15 cellular contexts compared by ENCODE assay signal in the genomic region with DNA sequence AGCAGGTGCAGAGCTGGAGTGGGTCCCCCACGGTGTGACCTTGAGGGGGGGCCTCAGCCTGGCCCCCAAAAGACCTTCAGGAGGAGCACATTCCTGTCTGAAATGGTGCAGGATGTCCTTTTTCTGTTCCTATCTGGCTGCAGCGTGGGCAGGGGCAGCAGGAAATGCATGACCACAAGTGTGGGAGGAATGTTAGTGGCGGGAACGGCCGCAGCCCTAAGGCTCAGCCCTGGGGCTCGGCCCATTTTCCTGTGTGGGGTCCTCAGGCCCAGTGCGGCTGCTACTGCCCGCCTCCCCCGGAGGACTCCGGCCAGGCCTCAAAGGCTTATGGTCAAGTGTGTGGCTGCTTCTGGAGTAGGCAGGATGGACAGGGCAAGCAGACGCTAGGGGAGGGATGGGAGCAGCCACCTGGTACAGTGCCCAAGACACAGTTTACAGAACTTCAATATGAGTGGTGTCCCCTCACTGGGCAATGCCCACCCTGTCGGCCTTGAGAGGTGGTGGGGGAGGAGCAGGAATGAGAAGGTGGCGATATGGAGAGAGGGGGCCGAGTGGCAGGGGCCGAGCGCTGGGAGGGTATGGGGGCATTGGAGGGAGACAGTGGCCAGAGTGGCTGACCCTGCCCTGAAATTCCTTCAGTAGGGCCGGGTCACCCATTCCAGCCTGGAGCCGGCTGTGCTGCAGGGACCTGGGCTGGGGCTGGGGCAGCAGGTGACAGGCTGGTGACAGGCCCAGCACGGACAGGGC.
A peak's percentile ranks its signal among the peaks of the same experiment; 100 is the strongest.
DNase-seq lines count a peak whose midpoint lies in the region; TF ChIP-seq lines count a peak whose summit lies in the region.
"Had no signal": no experiment of that assay in that cellular context is flagged by ENCODE, and none has a peak within 500 bp of the region (broad histone marks: within the 10 kb centered on the region; RNA-seq: fewer than 3 reads in every experiment).

No MANE protein-coding gene starts in this region.

- H3K4me2 ChIP-seq in neuronal stem cell (ENCODE audit: insufficient read depth, low read length, poor library complexity, severe bottlenecking): no peak overlapping the region
- H3K4me2 ChIP-seq: KMS-11 had no signal

- H2BK5ac ChIP-seq in neuronal stem cell (ENCODE audit: low read length): peak overlapping the region; percentile 33

- H3K9ac ChIP-seq in neuronal stem cell (ENCODE audit: low read depth, low read length, poor library complexity): peak overlapping the region; percentile 50
- H3K9ac ChIP-seq: KMS-11 had no signal

- H3K27me3 ChIP-seq in neuronal stem cell (ENCODE audit: control insufficient read depth in 3 of 3, insufficient read depth in 3 of 3, low read depth in 1 of 3, low read length in 3 of 3): no peaks in the 10 kb centered on the region

- H3K36me3 ChIP-seq in neuronal stem cell (replicated peaks in 1 of 2; ENCODE audit: control insufficient read depth in 2 of 2, insufficient read depth in 2 of 2, low read length in 2 of 2): no peaks in the 10 kb centered on the region

- intact Hi-C loops in posterior vena cava (cut with DNase I): loop anchor here in 1 of 2 donors (10.0 kb wide), 1 partner anchor 161 kb away; no protein-coding TSS in a partner anchor

- peak overlapping the region; percentile 57 for H2BK120ac ChIP-seq in neuronal stem cell (ENCODE audit: low read depth, low read length)

- H3K23ac ChIP-seq in neuronal stem cell (ENCODE audit: low read depth, low read length, poor library complexity): peak overlapping the region; percentile 23

- H3K27ac ChIP-seq in neuronal stem cell (replicated peaks; ENCODE audit: low read length): no peak overlapping the region
- H3K27ac ChIP-seq: KMS-11 had no signal

- H2BK15ac ChIP-seq in neuronal stem cell (ENCODE audit: low read length): peak overlapping the region; percentile 46

- H3K79me1 ChIP-seq in neuronal stem cell (ENCODE audit: low read depth, low read length): no peaks in the 10 kb centered on the region

- DNase-seq in ELR (ENCODE audit: low read depth) (peak; percentile 68), dermis blood vessel endothelial cell (peak; percentile 39), neuronal stem cell (ENCODE audit: low spot score) (no peak), NCI-H187 treated with DMSO at 0.1 percent for 48 hours (lab: John Stamatoyannopoulos, UW) (no peak), midbrain (lab: John Stamatoyannopoulos, UW) (no peak), posterior vena cava (ENCODE audit: low spot score) (no peak)
- DNase-seq in NK-92 treated with Interleukin-12 subunit alpha and Interleukin-12 subunit beta, amount 100 ng/mL, for 24 hours (lab: John Stamatoyannopoulos, UW): no peak
- DNase-seq: activated CD8-positive, alpha-beta memory T cell treated with anti-CD3 and anti-CD28 coated beads, Interleukin-2, amount 10 ng/mL, durations not matched to agents 7 days and 5 days; aorta; GOT3; naive B cell; stimulated activated CD4-positive, alpha-beta T cell treated with anti-CD3 and anti-CD28 coated beads, Interleukin-12 subunit alpha, Interleukin-12 subunit beta, amount 100 ng/mL, for 4 hours; stimulated activated CD8-positive, alpha-beta memory T cell treated with anti-CD3 and anti-CD28 coated beads, Interleukin-4, amount 100 ng/mL, for 48 hours had no signal

- peaks cover 0 to 2% of the 10 kb centered on the region in 2 donors for H3K9me3 ChIP-seq in neuronal stem cell (replicated peaks in 1 of 2; ENCODE audit: control insufficient read depth in 2 of 2, insufficient read depth in 1 of 2, low read depth in 1 of 2, low read length in 2 of 2)

- peak overlapping the region; percentile 3 for H3K14ac ChIP-seq in neuronal stem cell (ENCODE audit: low read length)

- H2BK12ac ChIP-seq in neuronal stem cell (ENCODE audit: low read length): peak overlapping the region; percentile 91

- H3K18ac ChIP-seq in neuronal stem cell (ENCODE audit: low read length): peak overlapping the region; percentile 84

- no CpG with 5 or more reads among the region's 19 CpGs for WGBS in neuronal stem cell (ENCODE audit: extremely low coverage in 2 of 2, insufficient read length in 2 of 2, insufficient replicate concordance in 1 of 2), 2 donors

- H3K4ac ChIP-seq in neuronal stem cell (ENCODE audit: low read length): no peak overlapping the region

- H4K8ac ChIP-seq in neuronal stem cell (ENCODE audit: low read depth, low read length): no peak overlapping the region

- H3K4me3 ChIP-seq in neuronal stem cell (ENCODE audit: low read length in 2 of 2): no peak overlapping the region

- H3K4me1 ChIP-seq in neuronal stem cell (ENCODE audit: control insufficient read depth in 2 of 2, insufficient read depth in 1 of 2, low read depth in 1 of 2, low read length in 2 of 2): peaks cover 6 to 8% of the 10 kb centered on the region in 2 donors

- H4K91ac ChIP-seq in neuronal stem cell (ENCODE audit: low read depth, low read length, poor library complexity): no peak overlapping the region

- no peak overlapping the region for H2AFZ ChIP-seq in neuronal stem cell (ENCODE audit: low read length)

- H2AK5ac ChIP-seq in neuronal stem cell (ENCODE audit: low read depth, low read length): peak overlapping the region; percentile 81

TF ChIP-seq in PFSK-1, 5 proteins besides CTCF, POLR2A, EP300 and RAD21:
- TF ChIP-seq TAF1 (IDR thresholded peaks at IDR 0.05; ENCODE audit: borderline replicate concordance, insufficient read depth, low read length) (no peak), SIN3A (IDR thresholded peaks at IDR 0.05; ENCODE audit: borderline replicate concordance, insufficient read depth, low read length) (no peak), FOXP2 (optimal IDR thresholded peaks at IDR 0.05; ENCODE audit: borderline replicate concordance, extremely low read depth, extremely low read length, insufficient read depth) (peak; percentile 56), POLR2AphosphoS5 (IDR thresholded peaks at IDR 0.05; ENCODE audit: low read depth, low read length) (no peak)
- TF ChIP-seq, protein P1, sequence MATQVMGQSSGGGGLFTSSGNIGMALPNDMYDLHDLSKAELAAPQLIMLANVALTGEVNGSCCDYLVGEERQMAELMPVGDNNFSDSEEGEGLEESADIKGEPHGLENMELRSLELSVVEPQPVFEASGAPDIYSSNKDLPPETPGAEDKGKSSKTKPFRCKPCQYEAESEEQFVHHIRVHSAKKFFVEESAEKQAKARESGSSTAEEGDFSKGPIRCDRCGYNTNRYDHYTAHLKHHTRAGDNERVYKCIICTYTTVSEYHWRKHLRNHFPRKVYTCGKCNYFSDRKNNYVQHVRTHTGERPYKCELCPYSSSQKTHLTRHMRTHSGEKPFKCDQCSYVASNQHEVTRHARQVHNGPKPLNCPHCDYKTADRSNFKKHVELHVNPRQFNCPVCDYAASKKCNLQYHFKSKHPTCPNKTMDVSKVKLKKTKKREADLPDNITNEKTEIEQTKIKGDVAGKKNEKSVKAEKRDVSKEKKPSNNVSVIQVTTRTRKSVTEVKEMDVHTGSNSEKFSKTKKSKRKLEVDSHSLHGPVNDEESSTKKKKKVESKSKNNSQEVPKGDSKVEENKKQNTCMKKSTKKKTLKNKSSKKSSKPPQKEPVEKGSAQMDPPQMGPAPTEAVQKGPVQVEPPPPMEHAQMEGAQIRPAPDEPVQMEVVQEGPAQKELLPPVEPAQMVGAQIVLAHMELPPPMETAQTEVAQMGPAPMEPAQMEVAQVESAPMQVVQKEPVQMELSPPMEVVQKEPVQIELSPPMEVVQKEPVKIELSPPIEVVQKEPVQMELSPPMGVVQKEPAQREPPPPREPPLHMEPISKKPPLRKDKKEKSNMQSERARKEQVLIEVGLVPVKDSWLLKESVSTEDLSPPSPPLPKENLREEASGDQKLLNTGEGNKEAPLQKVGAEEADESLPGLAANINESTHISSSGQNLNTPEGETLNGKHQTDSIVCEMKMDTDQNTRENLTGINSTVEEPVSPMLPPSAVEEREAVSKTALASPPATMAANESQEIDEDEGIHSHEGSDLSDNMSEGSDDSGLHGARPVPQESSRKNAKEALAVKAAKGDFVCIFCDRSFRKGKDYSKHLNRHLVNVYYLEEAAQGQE (IDR thresholded peaks at IDR 0.05; ENCODE audit: insufficient read depth in 1 of 2, low read depth in 2 of 2, low read length in 2 of 2): no peak
TF ChIP-seq in PFSK-1: peak in this region for 1.

Comparison
In these comparisons a context has a peak if more than half of its experiments do, and no peak if none do; other contexts are left out.
1. DNase-seq: peak in ELR (single experiment) and dermis blood vessel endothelial cell (single experiment); none in neuronal stem cell (single experiment), NCI-H187 treated with DMSO at 0.1 percent for 48 hours (single experiment), NK-92 treated with Interleukin-12 subunit alpha and Interleukin-12 subunit beta, amount 100 ng/mL, for 24 hours (single experiment), midbrain (single experiment) and posterior vena cava (single experiment).